ENCODE assay signal across 8 cellular contexts in the genomic region with DNA sequence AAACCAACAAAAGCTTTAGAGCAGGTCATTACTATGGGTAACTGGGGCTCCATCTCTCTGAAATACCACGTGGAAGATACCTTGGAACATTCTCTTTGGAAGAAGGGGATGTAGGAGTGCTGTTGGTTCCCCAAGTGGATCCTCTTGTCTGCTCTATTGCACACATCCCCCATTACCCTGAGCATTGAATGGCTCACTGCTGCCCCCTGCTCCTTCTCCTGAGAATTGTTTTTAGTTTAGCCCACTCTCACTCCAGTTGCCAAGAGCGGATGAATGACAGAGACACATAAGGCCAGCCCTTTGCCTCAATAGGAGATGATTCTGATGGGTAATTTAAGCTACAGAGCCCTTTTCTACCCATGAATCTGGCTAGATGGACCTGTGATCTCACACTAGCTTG.
DNase-seq lines count a peak whose midpoint lies in the region; ATAC-seq and TF ChIP-seq lines count a peak whose summit lies in the region.

No MANE protein-coding gene starts in this region.

- no peaks in the 10 kb centered on the region for H3K9me3 ChIP-seq in esophagus squamous epithelium
- no peaks in the 10 kb centered on the region for H3K9me3 ChIP-seq in parathyroid adenoma (ENCODE audit: control insufficient read depth, low read length)

- no peaks in the 10 kb centered on the region for H3K27me3 ChIP-seq in esophagus squamous epithelium
- H3K27me3 ChIP-seq in parathyroid adenoma (ENCODE audit: control insufficient read depth, insufficient read depth, low read length) = no peaks in the 10 kb centered on the region

- H3K27ac ChIP-seq in esophagus squamous epithelium (no peak overlapping the region), parathyroid adenoma (no peak overlapping the region)

- H2AFZ ChIP-seq in parathyroid adenoma = no peak overlapping the region

- peak; percentile 71 for ATAC-seq in HG02610 (IDR thresholded peaks at IDR 0.05; ENCODE audit: unreplicated experiment)

- H3K36me3 ChIP-seq in esophagus squamous epithelium (no peaks in the 10 kb centered on the region), parathyroid adenoma (ENCODE audit: control insufficient read depth, insufficient read depth, low read length) (no peaks in the 10 kb centered on the region)

- DNase-seq in NCI-H2081 (lab: John Stamatoyannopoulos, UW) (peak; percentile 3 to 37), NCI-H2081 treated with DMSO at 0.1 percent for 48 hours (lab: John Stamatoyannopoulos, UW) (no peak), NCI-H460 (ENCODE audit: extremely low read depth, low read depth) (peak; percentile 20), esophagus squamous epithelium (lab: John Stamatoyannopoulos, UW) (no peak), middle frontal gyrus (ENCODE audit: extremely low spot score, low spot score) (no peak)
- peak; percentile 84 for DNase-seq in activated CD8-positive, alpha-beta memory T cell treated with anti-CD3 and anti-CD28 coated beads for 24 hours

- WGBS in esophagus squamous epithelium, 2 donors = 41 to 47% methylated on average over 2 of the region's 2 CpGs

- H3K79me2 ChIP-seq in parathyroid adenoma = no peaks in the 10 kb centered on the region

- no peak for TF ChIP-seq POLR2A in esophagus squamous epithelium (IDR thresholded peaks at IDR 0.05)

- TF ChIP-seq CTCF in esophagus squamous epithelium (IDR thresholded peaks at IDR 0.05) (peak in 5 of 6 experiments; percentile 15 to 57 (median 32)), parathyroid adenoma (IDR thresholded peaks at IDR 0.05) (peak; percentile 10)

- intact Hi-C loops in esophagus squamous epithelium (cut with DNase I) = no loop called here

- H3K4me3 ChIP-seq in esophagus squamous epithelium (no peak overlapping the region), parathyroid adenoma (ENCODE audit: low read depth, low read length) (no peak overlapping the region)

- H3K4me2 ChIP-seq in parathyroid adenoma (ENCODE audit: low read length) = no peak overlapping the region

- H3K9ac ChIP-seq in parathyroid adenoma = no peak overlapping the region

- H3K4me1 ChIP-seq in esophagus squamous epithelium (no peaks in the 10 kb centered on the region), parathyroid adenoma (no peaks in the 10 kb centered on the region)

Comparison
In these comparisons a context has a peak if more than half of its experiments do, and no peak if none do; other contexts are left out.
1. DNase-seq: peak in NCI-H2081 (2 of 2), NCI-H460 (single experiment) and activated CD8-positive, alpha-beta memory T cell treated with anti-CD3 and anti-CD28 coated beads for 24 hours (single experiment); none in NCI-H2081 treated with DMSO at 0.1 percent for 48 hours (single experiment), esophagus squamous epithelium (single experiment) and middle frontal gyrus (single experiment).